ENCODE assay signal across 29 cellular contexts in genomic region chr4:79848329-79848728, GRCh38.
"Had no signal": no experiment of that assay in that cellular context is flagged by ENCODE, and none has a peak within 500 bp of the region (broad histone marks: within the 10 kb centered on the region; RNA-seq: fewer than 3 reads in every experiment).

No MANE protein-coding gene starts in this region.

- H3K36me3 ChIP-seq: adrenal gland, cardiac muscle cell, colonic mucosa, gastroesophageal sphincter, right atrium auricular region, suprapubic skin, tibial artery, upper lobe of right lung had no signal

- DNase-seq: activated CD4-positive, alpha-beta T cell treated with anti-CD3 and anti-CD28 coated beads for 4 hours; activated CD4-positive, alpha-beta T cell treated with anti-CD3 and anti-CD28 coated beads, Interleukin-2, amount 50 U/mL, for 4 hours; activated effector memory CD4-positive, alpha-beta T cell treated with Interleukin-2 at 50 U/mL for 16 hours; activated naive CD4-positive, alpha-beta T cell treated with Interleukin-2 at 50 U/mL for 16 hours; activated naive CD8-positive, alpha-beta T cell treated with anti-CD3 and anti-CD28 coated beads for 36 hours; activated T-cell treated with anti-CD3 and anti-CD28 coated beads for 4 hours; adrenal gland; aorta; body of pancreas; cerebellar nuclear complex; colonic mucosa; effector CD8-positive, alpha-beta T cell; islet precursor cell; left cardiac atrium; left ventricle myocardium superior; naive thymus-derived CD4-positive, alpha-beta T cell; nucleus accumbens; psoas muscle; stimulated activated CD4-positive, alpha-beta T cell treated with anti-CD3 and anti-CD28 coated beads, Interleukin-15, amount 100 ng/mL, for 24 hours; stimulated activated CD4-positive, alpha-beta T cell treated with anti-CD3 and anti-CD28 coated beads, Interleukin-2, amount 100 ng/mL, for 24 hours; stimulated activated naive B cell treated with anti-CD40 and anti-IgM and Interleukin-4, amounts not matched to agents 10 μg/mL and 1 μg/mL and 100 μg/mL, for 72 hours; tibial artery; upper lobe of right lung had no signal

- FAIRE-seq: endometrium had no signal

- H3K4me3 ChIP-seq: adrenal gland, body of pancreas, cardiac muscle cell, colonic mucosa, gastroesophageal sphincter, hepatocyte, psoas muscle, right atrium auricular region, suprapubic skin, tibial artery, upper lobe of right lung had no signal

- ATAC-seq: body of pancreas; gastroesophageal sphincter; left cardiac atrium; left ventricle myocardium superior; naive thymus-derived CD4-positive, alpha-beta T cell; psoas muscle; stimulated activated naive B cell treated with anti-CD40 and anti-IgM and Interleukin-4, amounts not matched to agents 10 μg/mL and 1 μg/mL and 100 μg/mL, for 72 hours; upper lobe of right lung had no signal

- H3K27me3 ChIP-seq: adrenal gland, body of pancreas, cardiac muscle cell, colonic mucosa, gastroesophageal sphincter, hepatocyte, right atrium auricular region, suprapubic skin, tibial artery, upper lobe of right lung had no signal
